ENCODE assay signal across 1 cellular context in genomic region chr6:79431469-79431868, GRCh38.
TF ChIP-seq lines count a peak whose summit lies in the region.

No MANE protein-coding gene starts in this region.

TF ChIP-seq in SK-N-SH, 30 proteins besides CTCF, POLR2A, EP300 and RAD21 (continued from another document):
- TF ChIP-seq USF1 (IDR thresholded peaks at IDR 0.05; ENCODE audit: borderline replicate concordance, low read depth) (no peak), ELF1 (IDR thresholded peaks at IDR 0.05) (no peak), IRF3 (IDR thresholded peaks at IDR 0.05; ENCODE audit: low read depth, low read length) (no peak), USF2 (IDR thresholded peaks at IDR 0.05; ENCODE audit: borderline replicate concordance, low read depth, low read length) (no peak), RFX5 (IDR thresholded peaks at IDR 0.05; ENCODE audit: low read length) (no peak), ZBTB33 (IDR thresholded peaks at IDR 0.05; ENCODE audit: borderline replicate concordance, low read depth) (no peak), EZH2phosphoT487 (IDR thresholded peaks at IDR 0.05; ENCODE audit: borderline replicate concordance, low read depth) (no peak), GATA2 (CRISPR knock-in tag; IDR thresholded peaks at IDR 0.05) (no peak), RXRA (IDR thresholded peaks at IDR 0.05; ENCODE audit: borderline replicate concordance, low read depth) (no peak), FOXM1 (IDR thresholded peaks at IDR 0.05; ENCODE audit: low read depth) (no peak), TEAD4 (IDR thresholded peaks at IDR 0.05; ENCODE audit: borderline replicate concordance, insufficient read depth) (no peak), FOSL2 (IDR thresholded peaks at IDR 0.05; ENCODE audit: borderline replicate concordance, low read depth) (no peak), REST (IDR thresholded peaks at IDR 0.05; ENCODE audit: low read depth, low read length) (no peak)
